ENCODE assay signal across 8 cellular contexts in genomic region chr17:75525806-75526554, GRCh38. TPM values are rescaled to one million over a fixed set of nuclear protein-coding genes. Genes with fewer than 3 reads are reported as not detected.
A peak's percentile ranks its signal among the peaks of the same experiment; 100 is the strongest.
DNase-seq lines count a peak whose midpoint lies in the region; ATAC-seq, FAIRE-seq and TF ChIP-seq lines count a peak whose summit lies in the region.

No MANE protein-coding gene starts in this region.

- FAIRE-seq in GM12891 (lab: Jason Lieb, UNC), result no peak

- peak; percentile 4 for ATAC-seq in CD4-positive, alpha-beta T cell (ENCODE audit: poor library complexity)
- peak; percentile 40 for ATAC-seq in stimulated activated naive CD8-positive, alpha-beta T cell treated with anti-CD3 and anti-CD28 coated beads, Interleukin-15, amount 100 ng/mL, for 72 hours
- no peak for ATAC-seq in GM18870 (IDR thresholded peaks at IDR 0.05; ENCODE audit: unreplicated experiment)

- no peak overlapping the region for H3K27ac Mint-ChIP-seq in CD4-positive, alpha-beta T cell
- peak overlapping the region; percentile 52 for H3K27ac Mint-ChIP-seq in activated CD4-positive, alpha-beta memory T cell treated with anti-CD3 and anti-CD28 coated beads, Interleukin-2, amount 10 ng/mL, durations not matched to agents 7 days and 5 days
- no peak overlapping the region for H3K27ac Mint-ChIP-seq in stimulated activated naive CD8-positive, alpha-beta T cell treated with anti-CD3 and anti-CD28 coated beads, Interleukin-15, amount 100 ng/mL, for 72 hours

- H3K4me3 Mint-ChIP-seq in CD4-positive, alpha-beta T cell, result peak overlapping the region; percentile 82
- peak overlapping the region; percentile 72 for H3K4me3 Mint-ChIP-seq in activated CD4-positive, alpha-beta memory T cell treated with anti-CD3 and anti-CD28 coated beads, Interleukin-2, amount 10 ng/mL, durations not matched to agents 7 days and 5 days
- peak overlapping the region; percentile 77 for H3K4me3 Mint-ChIP-seq in stimulated activated naive CD8-positive, alpha-beta T cell treated with anti-CD3 and anti-CD28 coated beads, Interleukin-15, amount 100 ng/mL, for 72 hours

- H3K36me3 ChIP-seq in H7 (replicated peaks; ENCODE audit: control insufficient read depth, insufficient read depth, low read length), result peaks cover 12% of the 10 kb centered on the region
- H3K36me3 ChIP-seq in iPS-18a (ENCODE audit: control insufficient read depth, low read depth, low read length), result peaks cover 11% of the 10 kb centered on the region

- CTCF ChIA-PET in CD4-positive, alpha-beta T cell (lab: Charles Lee), result interaction anchor here (1.1 to 1.8 kb wide), 3 partner anchors 9 to 62 kb away, joined by 4 to 26 read pairs (median 6); partner anchors contain the start of genes CASKIN2 and TSEN54
- CTCF ChIA-PET in activated CD4-positive, alpha-beta memory T cell treated with anti-CD3 and anti-CD28 coated beads, Interleukin-2, amount 10 ng/mL, durations not matched to agents 7 days and 5 days (lab: Charles Lee), result interaction anchor here (0.7 to 3.6 kb wide), 9 partner anchors 9 to 412 kb away, joined by 4 to 17 read pairs (median 4); partner anchors contain the start of genes TMEM94 and TSEN54

- peaks cover 24% of the 10 kb centered on the region for H3K4me1 Mint-ChIP-seq in CD4-positive, alpha-beta T cell (ENCODE audit: low read depth)
- H3K4me1 Mint-ChIP-seq in activated CD4-positive, alpha-beta memory T cell treated with anti-CD3 and anti-CD28 coated beads, Interleukin-2, amount 10 ng/mL, durations not matched to agents 7 days and 5 days, result peaks cover 19% of the 10 kb centered on the region
- H3K4me1 Mint-ChIP-seq in stimulated activated naive CD8-positive, alpha-beta T cell treated with anti-CD3 and anti-CD28 coated beads, Interleukin-15, amount 100 ng/mL, for 72 hours, result peaks cover 30% of the 10 kb centered on the region

- no peaks in the 10 kb centered on the region for H3K9me3 Mint-ChIP-seq in CD4-positive, alpha-beta T cell
- no peaks in the 10 kb centered on the region for H3K9me3 Mint-ChIP-seq in activated CD4-positive, alpha-beta memory T cell treated with anti-CD3 and anti-CD28 coated beads, Interleukin-2, amount 10 ng/mL, durations not matched to agents 7 days and 5 days
- H3K9me3 Mint-ChIP-seq in stimulated activated naive CD8-positive, alpha-beta T cell treated with anti-CD3 and anti-CD28 coated beads, Interleukin-15, amount 100 ng/mL, for 72 hours, result no peaks in the 10 kb centered on the region

- DNase-seq in CD4-positive, alpha-beta T cell, result no peak
- peak; percentile 85 for DNase-seq in H7
- no peak for DNase-seq in activated CD4-positive, alpha-beta memory T cell treated with anti-CD3 and anti-CD28 coated beads, Interleukin-2, amount 10 ng/mL, durations not matched to agents 7 days and 5 days
- no peak for DNase-seq in stimulated activated naive CD8-positive, alpha-beta T cell treated with anti-CD3 and anti-CD28 coated beads, Interleukin-15, amount 100 ng/mL, for 72 hours
- DNase-seq in central memory CD4-positive, alpha-beta T cell, result no peak
- no peak for DNase-seq in GM12891 (ENCODE audit: insufficient read length, low spot score)

- peak overlapping the region; percentile 32 for H3K9ac ChIP-seq in iPS-18a (ENCODE audit: low read length)

- H3K27ac ChIP-seq in CD4-positive, alpha-beta T cell (ENCODE audit: low read depth, low read length), result no peak overlapping the region
- no peak overlapping the region for H3K27ac ChIP-seq in iPS-18a (ENCODE audit: low read length)

- H3K4me1 ChIP-seq in iPS-18a (ENCODE audit: control insufficient read depth, low read depth, low read length), result peaks cover 6% of the 10 kb centered on the region

- H3K9me3 ChIP-seq in CD4-positive, alpha-beta T cell (ENCODE audit: control insufficient read depth, low read length), result no peaks in the 10 kb centered on the region
- no peaks in the 10 kb centered on the region for H3K9me3 ChIP-seq in iPS-18a (ENCODE audit: control insufficient read depth, low read depth, low read length)

- H3K4me3 ChIP-seq in H7 (ENCODE audit: insufficient read depth, low read depth, low read length), result peak overlapping the region; percentile 63
- peak overlapping the region; percentile 78 for H3K4me3 ChIP-seq in iPS-18a (ENCODE audit: low read length)

- POLR2A ChIA-PET in CD4-positive, alpha-beta T cell (lab: Charles Lee), result interaction anchor here (0.9 to 3.3 kb wide), 13 partner anchors 9 to 330 kb away, joined by 3 to 57 read pairs (median 4); partner anchors contain the start of genes MIF4GD, SLC25A19, TMEM94 and TSEN54
- POLR2A ChIA-PET in activated CD4-positive, alpha-beta memory T cell treated with anti-CD3 and anti-CD28 coated beads, Interleukin-2, amount 10 ng/mL, durations not matched to agents 7 days and 5 days (lab: Charles Lee), result interaction anchor here (0.9 to 3.5 kb wide), 7 partner anchors 9 to 120 kb away, joined by 3 to 29 read pairs (median 5); partner anchors contain the start of genes GRB2 and TSEN54

- TF ChIP-seq POLR2A in GM12891 (IDR thresholded peaks at IDR 0.05; ENCODE audit: low read depth, low read length), result no peak

- no peaks in the 10 kb centered on the region for H3K27me3 ChIP-seq in CD4-positive, alpha-beta T cell (ENCODE audit: control insufficient read depth, insufficient read depth, low read length)
- H3K27me3 ChIP-seq in H7 (ENCODE audit: control insufficient read depth, insufficient read depth, low read length) (peaks cover 7% of the 10 kb centered on the region; the same call in 1 of the 2 replicates), iPS-18a (ENCODE audit: control insufficient read depth, insufficient read depth, low read length) (peaks cover 12% of the 10 kb centered on the region)

- no peak for TF ChIP-seq CTCF in CD4-positive, alpha-beta T cell (IDR thresholded peaks at IDR 0.05)

- intact Hi-C loops in CD4-positive, alpha-beta T cell (cut with DNase I, micrococcal nuclease), result loop anchor here (1.0 to 10.0 kb wide), 5 partner anchors 10 to 329 kb away; partner anchors contain the start of genes MYO15B (in 1 of the 2), RECQL5 (in 1 of the 2), SAP30BP (in 1 of the 2) and TSEN54 (in 1 of the 2)

- H3K27me3 Mint-ChIP-seq in CD4-positive, alpha-beta T cell, result no peaks in the 10 kb centered on the region
- peaks cover 4% of the 10 kb centered on the region for H3K27me3 Mint-ChIP-seq in activated CD4-positive, alpha-beta memory T cell treated with anti-CD3 and anti-CD28 coated beads, Interleukin-2, amount 10 ng/mL, durations not matched to agents 7 days and 5 days
- peaks cover 8% of the 10 kb centered on the region for H3K27me3 Mint-ChIP-seq in stimulated activated naive CD8-positive, alpha-beta T cell treated with anti-CD3 and anti-CD28 coated beads, Interleukin-15, amount 100 ng/mL, for 72 hours

- H3K36me3 Mint-ChIP-seq in CD4-positive, alpha-beta T cell (ENCODE audit: low read depth), result peaks cover 31% of the 10 kb centered on the region
- H3K36me3 Mint-ChIP-seq in activated CD4-positive, alpha-beta memory T cell treated with anti-CD3 and anti-CD28 coated beads, Interleukin-2, amount 10 ng/mL, durations not matched to agents 7 days and 5 days (ENCODE audit: low read depth), result peaks cover 21% of the 10 kb centered on the region

TF ChIP-seq in GM12891, 5 proteins besides CTCF, POLR2A, EP300 and RAD21:
- TF ChIP-seq PAX5 (IDR thresholded peaks at IDR 0.05; ENCODE audit: insufficient read depth, low read length, severe bottlenecking), result no peak
- TF ChIP-seq POLR2AphosphoS5 (IDR thresholded peaks at IDR 0.05; ENCODE audit: low read depth, low read length), result no peak
- no peak for TF ChIP-seq POU2F2 (IDR thresholded peaks at IDR 0.05; ENCODE audit: low read depth, low read length)
- TF ChIP-seq TAF1 (IDR thresholded peaks at IDR 0.05; ENCODE audit: low read depth, low read length), result no peak
- no peak for TF ChIP-seq SPI1 (IDR thresholded peaks at IDR 0.05; ENCODE audit: low read depth, low read length)

RNA-seq across cellular contexts. Expression of gene LLGL2, which starts 0.5 kb away (rescaled TPM):
- total RNA-seq in CD4-positive, alpha-beta T cell, result 10 to 100 TPM; 31.2 to 34.2 TPM
- total RNA-seq in H7 (2014; rRNA removed; shearing (Covaris generic)), result 41.5 and 49.2 TPM in 2 replicates
- 10 to 100 TPM; 25.9 to 27.8 TPM for total RNA-seq in activated CD4-positive, alpha-beta memory T cell treated with anti-CD3 and anti-CD28 coated beads, Interleukin-2, amount 10 ng/mL, durations not matched to agents 7 days and 5 days
- 5.2 TPM for polyA plus RNA-seq in GM12891 (2012; ENCODE audit: low read depth, missing spikeins)

RNA-seq across cellular contexts. Expression of gene TSEN54, which starts 9.7 kb away (rescaled TPM):
- 10 to 100 TPM; 73.3 to 78.7 TPM for total RNA-seq in CD4-positive, alpha-beta T cell
- total RNA-seq in H7 (2014; rRNA removed; shearing (Covaris generic)), result 45.2 and 49.4 TPM in 2 replicates
- total RNA-seq in activated CD4-positive, alpha-beta memory T cell treated with anti-CD3 and anti-CD28 coated beads, Interleukin-2, amount 10 ng/mL, durations not matched to agents 7 days and 5 days, result 10 to 100 TPM; 55.6 to 60.5 TPM
- 18.0 TPM for polyA plus RNA-seq in GM12891 (2012; ENCODE audit: low read depth, missing spikeins)

RNA-seq across cellular contexts. Expression of gene CASKIN2, which starts 10.6 kb away (rescaled TPM):
- under 1 TPM; 0.17 to 0.25 TPM for total RNA-seq in CD4-positive, alpha-beta T cell
- 11.8 and 13.1 TPM in 2 replicates for total RNA-seq in H7 (2014; rRNA removed; shearing (Covaris generic))
- 1 to 10 TPM; 1.5 to 1.9 TPM for total RNA-seq in activated CD4-positive, alpha-beta memory T cell treated with anti-CD3 and anti-CD28 coated beads, Interleukin-2, amount 10 ng/mL, durations not matched to agents 7 days and 5 days
- 0.04 TPM for polyA plus RNA-seq in GM12891 (2012; ENCODE audit: low read depth, missing spikeins)
